In genomic region chr5:107885601-107886000, GRCh38 we compare ENCODE assay signal across 23 cellular contexts.
"Had no signal": no experiment of that assay in that cellular context is flagged by ENCODE, and none has a peak within 500 bp of the region (broad histone marks: within the 10 kb centered on the region; RNA-seq: fewer than 3 reads in every experiment).

No MANE protein-coding gene starts in this region.

- H3K4me1 Mint-ChIP-seq: stimulated activated effector memory CD8-positive, alpha-beta T cell treated with anti-CD3 and anti-CD28 coated beads, Interleukin-12 subunit alpha, Interleukin-12 subunit beta, amount 100 ng/mL, for 72 hours had no signal

- H3K27ac ChIP-seq: parathyroid adenoma, psoas muscle, right lobe of liver, suprapubic skin, thyroid gland had no signal

- H3K4me1 ChIP-seq: parathyroid adenoma, psoas muscle, right lobe of liver, suprapubic skin, thyroid gland had no signal

- DNase-seq: dermis blood vessel endothelial cell; endodermal cell; erythroblast; foreskin melanocyte; head of caudate nucleus; hippocampal formation; left colon; left ventricle myocardium superior; mesenchymal stem cell; naive B cell; nephron progenitor cell; psoas muscle; retina; right lobe of liver; stimulated activated CD4-positive, alpha-beta T cell treated with anti-CD3 and anti-CD28 coated beads, Interleukin-4, amount 100 ng/mL, for 1 hour; stimulated activated CD8-positive, alpha-beta memory T cell treated with anti-CD3 and anti-CD28 coated beads, Interleukin-4, amount 100 ng/mL, for 48 hours; stimulated activated naive CD8-positive, alpha-beta T cell treated with anti-CD3 and anti-CD28 coated beads, Interleukin-15, Interleukin-2, amounts not matched to agents 100 U/mL and 50 U/mL, for 24 hours; thyroid gland had no signal

- H3K36me3 Mint-ChIP-seq: stimulated activated effector memory CD8-positive, alpha-beta T cell treated with anti-CD3 and anti-CD28 coated beads, Interleukin-12 subunit alpha, Interleukin-12 subunit beta, amount 100 ng/mL, for 72 hours; type B pancreatic cell had no signal

- H3K27me3 Mint-ChIP-seq: naive B cell, type B pancreatic cell had no signal

- H3K36me3 ChIP-seq: right lobe of liver, suprapubic skin, thyroid gland had no signal

- H3K9me3 ChIP-seq: psoas muscle, right lobe of liver, suprapubic skin, thyroid gland had no signal

- H3K27ac Mint-ChIP-seq: endodermal cell; nephron progenitor cell; stimulated activated effector memory CD8-positive, alpha-beta T cell treated with anti-CD3 and anti-CD28 coated beads, Interleukin-12 subunit alpha, Interleukin-12 subunit beta, amount 100 ng/mL, for 72 hours; type B pancreatic cell had no signal

- H3K27me3 ChIP-seq: right lobe of liver, suprapubic skin, thyroid gland had no signal

- H3K9me3 Mint-ChIP-seq: endodermal cell; nephron progenitor cell; stimulated activated effector memory CD8-positive, alpha-beta T cell treated with anti-CD3 and anti-CD28 coated beads, Interleukin-12 subunit alpha, Interleukin-12 subunit beta, amount 100 ng/mL, for 72 hours; type B pancreatic cell had no signal

- H3K4me3 ChIP-seq: lung, psoas muscle, right lobe of liver, suprapubic skin, thyroid gland had no signal

- ATAC-seq: left colon; left ventricle myocardium superior; psoas muscle; right lobe of liver; stimulated activated effector memory CD8-positive, alpha-beta T cell treated with anti-CD3 and anti-CD28 coated beads, Interleukin-12 subunit alpha, Interleukin-12 subunit beta, amount 100 ng/mL, for 72 hours; stimulated activated naive CD8-positive, alpha-beta T cell treated with anti-CD3 and anti-CD28 coated beads, Interleukin-15, Interleukin-2, amounts not matched to agents 100 U/mL and 50 U/mL, for 24 hours had no signal

- H3K4me3 Mint-ChIP-seq: endodermal cell; naive B cell; nephron progenitor cell; stimulated activated effector memory CD8-positive, alpha-beta T cell treated with anti-CD3 and anti-CD28 coated beads, Interleukin-12 subunit alpha, Interleukin-12 subunit beta, amount 100 ng/mL, for 72 hours; type B pancreatic cell had no signal
